Comparison of ENCODE assay signal across 10 cellular contexts in the genomic region with DNA sequence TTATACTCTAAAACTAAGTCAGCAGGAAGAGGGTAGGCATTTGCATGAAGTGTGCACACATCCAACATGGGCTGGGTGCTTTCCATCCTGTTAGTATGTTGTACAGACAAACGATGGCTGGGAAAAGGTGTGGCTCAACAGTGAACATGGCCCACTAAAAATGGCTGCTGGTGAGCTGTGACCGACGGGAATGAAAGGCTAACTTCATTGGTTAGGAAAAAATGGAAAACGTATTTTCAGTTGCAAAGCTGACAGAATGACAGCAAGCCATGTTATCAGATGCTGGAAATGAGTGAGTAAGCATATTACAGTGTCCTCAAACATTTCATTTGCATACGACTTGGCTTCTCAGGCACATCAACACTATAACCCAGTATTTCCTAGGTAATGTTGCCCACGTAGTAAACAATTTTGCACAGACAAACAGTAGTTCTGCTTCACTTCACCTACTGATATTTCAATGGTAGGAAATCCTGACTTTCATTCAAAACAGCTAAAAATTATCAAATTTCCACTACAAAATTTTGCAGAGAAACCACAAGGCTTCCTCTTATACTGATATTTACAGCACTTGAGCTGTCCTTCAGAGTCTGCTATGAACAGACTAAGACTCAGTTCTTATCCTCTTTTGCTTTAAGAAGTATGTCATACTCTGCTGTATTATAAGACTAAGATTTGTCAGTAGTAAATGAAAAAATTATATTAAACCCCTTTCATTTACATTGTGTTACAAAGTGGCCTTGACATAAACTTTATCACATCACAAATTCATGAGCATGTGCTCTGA.
DNase-seq lines count a peak whose midpoint lies in the region; ATAC-seq and TF ChIP-seq lines count a peak whose summit lies in the region.
"Had no signal": no experiment of that assay in that cellular context is flagged by ENCODE, and none has a peak within 500 bp of the region (broad histone marks: within the 10 kb centered on the region; RNA-seq: fewer than 3 reads in every experiment).

No MANE protein-coding gene starts in this region.

- H3K9me3 Mint-ChIP-seq in activated CD4-positive, alpha-beta T cell treated with anti-CD3 and anti-CD28 coated beads for 36 hours (ENCODE audit: low read depth), result peaks cover 5% of the 10 kb centered on the region
- H3K9me3 Mint-ChIP-seq in activated B cell treated with CpG ODN at 0.5 μM for 24 hours (no peaks in the 10 kb centered on the region), nephron progenitor cell (peaks cover 13% of the 10 kb centered on the region)
- H3K9me3 Mint-ChIP-seq in natural killer cell treated with Interleukin-12 subunit alpha and Interleukin-12 subunit beta and Interleukin-15 and Interleukin-18, amount 100 ng/mL, for 72 hours, result no peaks in the 10 kb centered on the region

- peak; percentile 71 for DNase-seq in activated CD4-positive, alpha-beta T cell treated with anti-CD3 and anti-CD28 coated beads for 36 hours
- no peak for DNase-seq in activated CD4-positive, alpha-beta T cell treated with anti-CD3 and anti-CD28 coated beads, Interleukin-2, amount 50 U/mL, for 1 hour
- DNase-seq in activated B cell treated with CpG ODN at 0.5 μM for 24 hours (no peak), heart left ventricle (no peak), nephron progenitor cell (no peak), SIG-M5 treated with dmso at 0.1 percent for 504 hours (lab: John Stamatoyannopoulos, UW; ENCODE audit: unreplicated experiment) (no peak)
- DNase-seq in natural killer cell treated with Interleukin-12 subunit alpha and Interleukin-12 subunit beta and Interleukin-15 and Interleukin-18, amount 100 ng/mL, for 72 hours (ENCODE audit: low spot score), result no peak
- DNase-seq: esophagus squamous epithelium, NCI-H2227 treated with DMSO at 0.1 percent for 48 hours had no signal

- H3K4me3 ChIP-seq in heart left ventricle, result no peak overlapping the region
- H3K4me3 ChIP-seq: esophagus squamous epithelium had no signal

- H3K36me3 Mint-ChIP-seq in activated CD4-positive, alpha-beta T cell treated with anti-CD3 and anti-CD28 coated beads for 36 hours (ENCODE audit: low read depth), result peaks cover 64% of the 10 kb centered on the region
- peaks cover 36% of the 10 kb centered on the region for H3K36me3 Mint-ChIP-seq in activated B cell treated with CpG ODN at 0.5 μM for 24 hours (ENCODE audit: low read depth)
- H3K36me3 Mint-ChIP-seq in natural killer cell treated with Interleukin-12 subunit alpha and Interleukin-12 subunit beta and Interleukin-15 and Interleukin-18, amount 100 ng/mL, for 72 hours, result peaks cover 14% of the 10 kb centered on the region
- peaks cover 46% of the 10 kb centered on the region for H3K36me3 Mint-ChIP-seq in nephron progenitor cell (ENCODE audit: low read depth)

- POLR2A ChIA-PET in activated CD4-positive, alpha-beta T cell treated with anti-CD3 and anti-CD28 coated beads for 36 hours (lab: Charles Lee), result interaction anchor here (0.6 to 2.9 kb wide), 13 partner anchors 9 to 99 kb away, joined by 3 to 23 read pairs (median 10); a partner anchor contains a TSS
- POLR2A ChIA-PET in activated B cell treated with CpG ODN at 0.5 μM for 24 hours (lab: Charles Lee), result interaction anchor here (0.8 to 9.0 kb wide), 10 partner anchors 9 to 272 kb away, joined by 3 to 80 read pairs (median 4); a partner anchor contains a TSS

- TF ChIP-seq POLR2A in heart left ventricle (IDR thresholded peaks at IDR 0.05), result no peak

- TF ChIP-seq CTCF in activated B cell treated with CpG ODN at 0.5 μM for 24 hours (IDR thresholded peaks at IDR 0.05) (no peak), heart left ventricle (IDR thresholded peaks at IDR 0.05) (no peak), nephron progenitor cell (IDR thresholded peaks at IDR 0.05) (no peak)

- H3K27me3 Mint-ChIP-seq in activated CD4-positive, alpha-beta T cell treated with anti-CD3 and anti-CD28 coated beads for 36 hours, result no peaks in the 10 kb centered on the region
- H3K27me3 Mint-ChIP-seq in activated B cell treated with CpG ODN at 0.5 μM for 24 hours (no peaks in the 10 kb centered on the region), nephron progenitor cell (ENCODE audit: low read depth, poor library complexity) (no peaks in the 10 kb centered on the region)
- no peaks in the 10 kb centered on the region for H3K27me3 Mint-ChIP-seq in natural killer cell treated with Interleukin-12 subunit alpha and Interleukin-12 subunit beta and Interleukin-15 and Interleukin-18, amount 100 ng/mL, for 72 hours

- peaks cover 95% of the 10 kb centered on the region for H3K4me1 Mint-ChIP-seq in activated CD4-positive, alpha-beta T cell treated with anti-CD3 and anti-CD28 coated beads for 36 hours
- H3K4me1 Mint-ChIP-seq in activated B cell treated with CpG ODN at 0.5 μM for 24 hours, result peaks cover 64% of the 10 kb centered on the region
- H3K4me1 Mint-ChIP-seq in natural killer cell treated with Interleukin-12 subunit alpha and Interleukin-12 subunit beta and Interleukin-15 and Interleukin-18, amount 100 ng/mL, for 72 hours (ENCODE audit: low read depth in 2 of 2), result peaks cover 49 to 61% of the 10 kb centered on the region in 2 donors
- no peaks in the 10 kb centered on the region for H3K4me1 Mint-ChIP-seq in nephron progenitor cell

- no peaks in the 10 kb centered on the region for H3K27me3 ChIP-seq in heart left ventricle
- H3K27me3 ChIP-seq: esophagus squamous epithelium had no signal

- H3K9me3 ChIP-seq in heart left ventricle, result peaks cover 0 to 5% (median 0%) of the 10 kb centered on the region in 12 donors
- H3K9me3 ChIP-seq: esophagus squamous epithelium had no signal

- CTCF ChIA-PET in activated CD4-positive, alpha-beta T cell treated with anti-CD3 and anti-CD28 coated beads for 36 hours (lab: Charles Lee), result interaction anchor here (0.6 to 2.5 kb wide), 14 partner anchors 9 to 193 kb away, joined by 3 to 18 read pairs (median 4); no protein-coding TSS in a partner anchor
- CTCF ChIA-PET in activated B cell treated with CpG ODN at 0.5 μM for 24 hours (lab: Charles Lee), result interaction anchor here (0.9 to 2.3 kb wide), 4 partner anchors 93 to 264 kb away, joined by 3 to 5 read pairs (median 3); no protein-coding TSS in a partner anchor

- intact Hi-C loops in activated CD4-positive, alpha-beta T cell treated with anti-CD3 and anti-CD28 coated beads for 36 hours (cut with DNase I, micrococcal nuclease), result loop anchor here (1.0 to 10.0 kb wide), 13 partner anchors 8 to 224 kb away; a partner anchor contains a TSS
- intact Hi-C loops in activated B cell treated with CpG ODN at 0.5 μM for 24 hours (cut with micrococcal nuclease), result loop anchor here (1.0 kb wide), 1 partner anchor 19 kb away; no protein-coding TSS in a partner anchor
- intact Hi-C loops in heart left ventricle (cut with DNase I), result no loop called here

- WGBS in heart left ventricle, 4 donors, result 81 to 88% (median 82%) methylated on average over 6 of the region's 6 CpGs

- H3K4me3 Mint-ChIP-seq in activated CD4-positive, alpha-beta T cell treated with anti-CD3 and anti-CD28 coated beads for 36 hours, result peak overlapping the region; percentile 58
- H3K4me3 Mint-ChIP-seq in activated B cell treated with CpG ODN at 0.5 μM for 24 hours, result peak overlapping the region; percentile 65
- H3K4me3 Mint-ChIP-seq in natural killer cell treated with Interleukin-12 subunit alpha and Interleukin-12 subunit beta and Interleukin-15 and Interleukin-18, amount 100 ng/mL, for 72 hours, result peak overlapping the region; percentile 87
- H3K4me3 Mint-ChIP-seq in nephron progenitor cell, result no peak overlapping the region

- ATAC-seq in activated CD4-positive, alpha-beta T cell treated with anti-CD3 and anti-CD28 coated beads for 36 hours, result peak; percentile 62
- peak; percentile 50 for ATAC-seq in HG02938 (IDR thresholded peaks at IDR 0.05; ENCODE audit: unreplicated experiment)
- ATAC-seq in activated B cell treated with CpG ODN at 0.5 μM for 24 hours (ENCODE audit: low read depth), result peak; percentile 35
- ATAC-seq in natural killer cell treated with Interleukin-12 subunit alpha and Interleukin-12 subunit beta and Interleukin-15 and Interleukin-18, amount 100 ng/mL, for 72 hours, result peak; percentile 79 to 81
- no peak for ATAC-seq in heart left ventricle

- H3K27ac Mint-ChIP-seq in activated CD4-positive, alpha-beta T cell treated with anti-CD3 and anti-CD28 coated beads for 36 hours, result peak overlapping the region; percentile 97
- H3K27ac Mint-ChIP-seq in activated B cell treated with CpG ODN at 0.5 μM for 24 hours, result peak overlapping the region; percentile 92
- peak overlapping the region; percentile 88 to 94 for H3K27ac Mint-ChIP-seq in natural killer cell treated with Interleukin-12 subunit alpha and Interleukin-12 subunit beta and Interleukin-15 and Interleukin-18, amount 100 ng/mL, for 72 hours
- H3K27ac Mint-ChIP-seq in nephron progenitor cell, result no peak overlapping the region

- H3K36me3 ChIP-seq in heart left ventricle, result peaks cover 0 to 78% (median 50%) of the 10 kb centered on the region in 9 donors

- peaks cover 0 to 11% (median 0%) of the 10 kb centered on the region in 12 donors for H3K4me1 ChIP-seq in heart left ventricle
- H3K4me1 ChIP-seq: esophagus squamous epithelium had no signal

- H3K27ac ChIP-seq in heart left ventricle, result no peak overlapping the region

Comparison
In these comparisons a context has a peak if more than half of its experiments do, and no peak if none do; other contexts are left out.
1. ATAC-seq: peak in activated CD4-positive, alpha-beta T cell treated with anti-CD3 and anti-CD28 coated beads for 36 hours (single experiment), HG02938 (single experiment), activated B cell treated with CpG ODN at 0.5 μM for 24 hours (single experiment) and natural killer cell treated with Interleukin-12 subunit alpha and Interleukin-12 subunit beta and Interleukin-15 and Interleukin-18, amount 100 ng/mL, for 72 hours (2 of 2); none in heart left ventricle (0 of 4).
2. intact Hi-C loops: an anchor here in activated CD4-positive, alpha-beta T cell treated with anti-CD3 and anti-CD28 coated beads for 36 hours (1.0 to 10.0 kb wide) and activated B cell treated with CpG ODN at 0.5 μM for 24 hours (1.0 kb wide); none called in heart left ventricle.